8 cellular contexts compared by ENCODE assay signal in the genomic region with DNA sequence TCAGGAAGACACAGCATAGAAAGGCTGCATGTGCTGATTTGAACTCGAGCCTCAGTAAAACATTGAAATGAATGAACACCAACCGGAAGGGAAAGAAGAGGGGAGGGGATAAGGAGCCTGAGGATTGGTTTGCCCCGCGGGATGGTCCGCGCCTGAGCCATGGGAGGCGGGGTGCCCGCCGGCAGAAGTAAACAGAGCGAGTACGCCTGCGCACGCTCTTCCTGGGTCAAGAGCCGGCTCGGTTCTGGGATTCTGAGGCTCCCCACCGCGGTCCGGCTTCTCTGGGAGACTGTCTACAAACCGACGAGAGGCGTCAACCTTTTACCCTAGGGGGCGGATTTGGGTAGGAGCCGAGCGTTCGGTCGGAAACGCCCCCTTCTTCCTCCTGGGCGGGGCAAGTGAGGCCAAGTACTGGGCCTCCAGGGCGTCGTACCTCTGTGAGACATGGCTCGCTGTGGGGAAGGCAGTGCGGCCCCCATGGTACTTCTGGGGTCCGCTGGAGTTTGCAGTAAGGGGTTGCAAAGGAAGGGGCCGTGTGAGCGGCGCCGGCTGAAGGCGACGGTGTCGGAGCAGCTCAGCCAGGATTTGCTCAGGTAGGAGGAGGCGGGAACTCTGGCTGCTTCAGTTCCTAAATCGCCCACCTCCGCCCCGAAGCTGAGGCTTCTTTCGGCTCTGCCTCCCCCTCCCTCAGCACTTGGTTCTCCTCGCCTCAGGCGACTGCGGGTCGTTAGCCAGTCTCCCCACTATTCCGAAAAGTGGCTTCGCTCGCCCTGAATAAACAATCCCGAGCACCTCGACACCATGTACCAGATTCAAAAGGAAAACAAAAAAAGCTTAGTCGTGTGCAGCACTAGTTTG. TPM values are rescaled to one million over a fixed set of nuclear protein-coding genes. Genes with fewer than 3 reads are reported as not detected.
DNase-seq lines count a peak whose midpoint lies in the region; TF ChIP-seq lines count a peak whose summit lies in the region.

A gene (plus strand): TSS at position 218 of the 858 bp plus-strand sequence. CDS start 227 bp downstream, at position 445.

- peak within 1 kb of the TSS; percentile 65 for H3K27ac ChIP-seq in H9 (ENCODE audit: insufficient read length, low read depth, low read length)
- H3K27ac ChIP-seq in stomach smooth muscle (ENCODE audit: low read length): peak within 1 kb of the TSS; percentile 49

- H3K18ac ChIP-seq in H9 (ENCODE audit: insufficient read length, low read depth, low read length): peak within 1 kb of the TSS; percentile 91

- H2BK12ac ChIP-seq in H9 (ENCODE audit: insufficient read length, low read depth, low read length): no peak within 1 kb of the TSS

- H4K8ac ChIP-seq in H9 (replicated peaks; ENCODE audit: insufficient read length, low read depth, low read length): no peak within 1 kb of the TSS

- peak within 1 kb of the TSS; percentile 98 to 99 (median 98) for H3K27ac Mint-ChIP-seq in H9

- H3K9me3 ChIP-seq in H9 (ENCODE audit: control insufficient read depth, low read depth, low read length): peaks cover 11% of the 10 kb centered on the region
- H3K9me3 ChIP-seq in Loucy (ENCODE audit: insufficient read depth, low read depth, low read length): no peaks in the 10 kb centered on the region
- H3K9me3 ChIP-seq in neuron (ENCODE audit: low read length): peaks cover 3% of the 10 kb centered on the region
- peaks cover 3 to 4% of the 10 kb centered on the region in 2 donors for H3K9me3 ChIP-seq in stomach smooth muscle (ENCODE audit: control insufficient read depth in 2 of 2, low read length in 2 of 2)

- no peak within 1 kb of the TSS for H3K23ac ChIP-seq in H9 (ENCODE audit: insufficient read length, low read depth, low read length)

- H3K4me3 ChIP-seq in Loucy (ENCODE audit: low read length, poor library complexity, severe bottlenecking) (peak within 1 kb of the TSS; percentile 80), neuron (ENCODE audit: low read length) (peak within 1 kb of the TSS; percentile 68), stomach smooth muscle (ENCODE audit: low read length in 2 of 2) (peak within 1 kb of the TSS; percentile 83 to 89)

- no peaks in the 10 kb centered on the region for H3F3A ChIP-seq in Loucy (ENCODE audit: low read depth)

- H3K36me3 Mint-ChIP-seq in H9 (ENCODE audit: insufficient read depth in 1 of 3, low read depth in 3 of 3): peaks cover 4 to 14% (median 7%) of the 10 kb centered on the region in 3 experiments; a peak in 6 of 7 replicates

- peaks cover 14 to 19% of the 10 kb centered on the region in 2 experiments for H3K9me3 Mint-ChIP-seq in H9

- H3K4me1 ChIP-seq in H9 (ENCODE audit: insufficient read depth, low read length) (no peaks in the 10 kb centered on the region), Loucy (ENCODE audit: insufficient read depth, low read length, poor library complexity, severe bottlenecking) (peaks cover 18% of the 10 kb centered on the region), neuron (ENCODE audit: insufficient read depth, low read length) (peaks cover 3% of the 10 kb centered on the region), stomach smooth muscle (ENCODE audit: control insufficient read depth, insufficient read depth, low read length) (peaks cover 3% of the 10 kb centered on the region)

- H4K20me1 ChIP-seq in H9 (ENCODE audit: control insufficient read depth, insufficient read depth, insufficient read length): no peaks in the 10 kb centered on the region
- H4K20me1 ChIP-seq in Loucy (ENCODE audit: insufficient read depth, low read length, poor library complexity, severe bottlenecking): no peaks in the 10 kb centered on the region

- no peak within 1 kb of the TSS for H3T11ph ChIP-seq in H9 (ENCODE audit: low read length)

- H3K14ac ChIP-seq in H9 (ENCODE audit: insufficient read depth, low read length): peak within 1 kb of the TSS; percentile 97

- H3K36me3 ChIP-seq in Loucy (ENCODE audit: insufficient read depth, low read length) (no peaks in the 10 kb centered on the region), neuron (ENCODE audit: insufficient read depth, low read length) (no peaks in the 10 kb centered on the region), stomach smooth muscle (ENCODE audit: control insufficient read depth in 2 of 2, insufficient read depth in 2 of 2, low read length in 2 of 2) (no peaks in the 10 kb centered on the region)

- peak within 1 kb of the TSS; percentile 99 for H2AFZ ChIP-seq in H9 (ENCODE audit: low read length)
- H2AFZ ChIP-seq in Loucy (ENCODE audit: low read length): peak within 1 kb of the TSS; percentile 96
- H2AFZ ChIP-seq in neuron (ENCODE audit: low read depth, low read length): peak within 1 kb of the TSS; percentile 96

- DNase-seq in ELF-1 (ENCODE audit: low read depth, low spot score) (peak; percentile 97), H9 (peak; percentile 95), SIG-M5 (lab: John Stamatoyannopoulos, UW) (peak; percentile 32), foreskin melanocyte (peak; percentile 60)
- peak; percentile 76 for DNase-seq in activated gamma-delta T cell treated with anti-CD3 and anti-CD28 coated beads, Interleukin-2, amount 50 U/mL, for 16 hours (ENCODE audit: low read depth)

- H3K9me2 ChIP-seq in Loucy (replicated peaks; ENCODE audit: low read depth, low read length): no peaks in the 10 kb centered on the region

- H2BK20ac ChIP-seq in H9 (ENCODE audit: low read depth, low read length, poor library complexity, severe bottlenecking): no peak within 1 kb of the TSS

- H3K9ac ChIP-seq in H9 (ENCODE audit: extremely low read depth, insufficient read length, low read length) (peak within 1 kb of the TSS; percentile 89), Loucy (ENCODE audit: low read depth, low read length, poor library complexity, severe bottlenecking) (peak within 1 kb of the TSS; percentile 75), stomach smooth muscle (ENCODE audit: low read length in 2 of 2) (peak within 1 kb of the TSS; percentile 82 to 83)

- H2BK15ac ChIP-seq in H9 (ENCODE audit: low read depth, low read length): 0 out of 2 replicates have a peak within 1 kb of the TSS, but pooled peaks have one; percentile 60

- H3K27me3 Mint-ChIP-seq in H9 (ENCODE audit: low read depth): no peaks in the 10 kb centered on the region

- H4K91ac ChIP-seq in H9 (ENCODE audit: insufficient read length, low read depth, low read length): no peak within 1 kb of the TSS

- peak within 1 kb of the TSS; percentile 91 to 95 for H3K4me3 Mint-ChIP-seq in H9

- H3K79me2 ChIP-seq in H9 (ENCODE audit: insufficient read depth, low read length): no peaks in the 10 kb centered on the region
- no peaks in the 10 kb centered on the region; the same call in 1 of the 2 replicates for H3K79me2 ChIP-seq in Loucy (ENCODE audit: insufficient read depth, low read length)

- H2BK120ac ChIP-seq in H9 (ENCODE audit: low read depth, low read length, poor library complexity, severe bottlenecking): no peak within 1 kb of the TSS

- peak within 1 kb of the TSS; percentile 50 for H4K5ac ChIP-seq in H9 (ENCODE audit: insufficient read length, low read depth, low read length)

- H3K4ac ChIP-seq in H9 (ENCODE audit: low read depth, low read length): no peak within 1 kb of the TSS; the same call in 1 of the 2 replicates

- H3K79me1 ChIP-seq in H9 (ENCODE audit: insufficient read depth, low read depth, low read length, poor library complexity, severe bottlenecking): no peaks in the 10 kb centered on the region

- peaks cover 5 to 6% of the 10 kb centered on the region in 2 experiments; a peak in 2 of 4 replicates for H3K4me1 Mint-ChIP-seq in H9

- no CpG with 5 or more reads among the region's 55 CpGs for WGBS in H9 (ENCODE audit: extremely low coverage, insufficient read length, low lambda C conversion rate)

- peak within 1 kb of the TSS; percentile 96 for H3K4me2 ChIP-seq in H9 (ENCODE audit: insufficient read depth, insufficient read length, low read length)
- H3K4me2 ChIP-seq in Loucy (ENCODE audit: low read depth, low read length, poor library complexity, severe bottlenecking): peak within 1 kb of the TSS; percentile 72

- peaks cover 3% of the 10 kb centered on the region for H3K23me2 ChIP-seq in H9 (ENCODE audit: insufficient read length, low read depth, low read length, poor library complexity, severe bottlenecking)

- H3K27me3 ChIP-seq in H9 (ENCODE audit: insufficient read depth, low read length): no peaks in the 10 kb centered on the region
- H3K27me3 ChIP-seq in Loucy (ENCODE audit: insufficient read depth, low read length, poor library complexity, severe bottlenecking): no peaks in the 10 kb centered on the region
- no peaks in the 10 kb centered on the region for H3K27me3 ChIP-seq in neuron (ENCODE audit: insufficient read depth, low read length)
- H3K27me3 ChIP-seq in stomach smooth muscle (ENCODE audit: control insufficient read depth in 1 of 2, insufficient read depth in 2 of 2, low read length in 2 of 2): no peaks in the 10 kb centered on the region

- H2BK5ac ChIP-seq in H9 (ENCODE audit: insufficient read length, low read length): peak within 1 kb of the TSS; percentile 77

- no peak within 1 kb of the TSS for H3K56ac ChIP-seq in H9 (ENCODE audit: insufficient read length, low read depth, low read length)

- no peak within 1 kb of the TSS for H2AK5ac ChIP-seq in H9 (ENCODE audit: insufficient read length, low read length)

- TF ChIP-seq CTCF in H9 (conservative IDR thresholded peaks at IDR 0.05) (no peak; the same call in 2 of the 3 replicates), Loucy (conservative IDR thresholded peaks at IDR 0.05; ENCODE audit: low read length) (0 out of 2 replicates have a peak, but pooled peaks have one; percentile 24)

RNA-seq across cellular contexts. Expression of the gene that starts here (rescaled TPM):
- 1.4 and 1.7 TPM in 2 replicates for total RNA-seq in H9 (2021)

Comparison
In these comparisons a context has a peak if more than half of its experiments do, and no peak if none do; other contexts are left out.
1. Peak in every context shown above with its lines: DNase-seq, H3K4me3 ChIP-seq and H3K27ac ChIP-seq.
2. DNase-seq: peak in every context shown above with its lines; median percentile 97 in ELF-1; 95 in H9; 76 in activated gamma-delta T cell treated with anti-CD3 and anti-CD28 coated beads, Interleukin-2, amount 50 U/mL, for 16 hours; 60 in foreskin melanocyte; 32 in SIG-M5.